ENCODE assay signal across 9 cellular contexts in genomic region chr11:74418509-74418895, GRCh38. TPM values are rescaled to one million over a fixed set of nuclear protein-coding genes. Genes with fewer than 3 reads are reported as not detected.
A peak's percentile ranks its signal among the peaks of the same experiment; 100 is the strongest.
DNase-seq lines count a peak whose midpoint lies in the region; ATAC-seq and TF ChIP-seq lines count a peak whose summit lies in the region.
"Had no signal": no experiment of that assay in that cellular context is flagged by ENCODE, and none has a peak within 500 bp of the region (broad histone marks: within the 10 kb centered on the region; RNA-seq: fewer than 3 reads in every experiment).

No MANE protein-coding gene starts in this region.

- CTCF ChIA-PET in Caco-2 (lab: Charles Lee): interaction anchor here (1.0 to 1.3 kb wide), 2 partner anchors 34 to 163 kb away, joined by 3 to 5 read pairs; no protein-coding TSS in a partner anchor

- H3K27me3 Mint-ChIP-seq in HFFc6 (ENCODE audit: insufficient read depth): peaks cover 4% of the 10 kb centered on the region
- no peaks in the 10 kb centered on the region for H3K27me3 Mint-ChIP-seq in activated T-helper 17 cell treated with anti-CD3 and anti-CD28 coated beads, Interleukin-2, amount 50 U/mL, for 72 hours
- peaks cover 3% of the 10 kb centered on the region for H3K27me3 Mint-ChIP-seq in Caco-2 (ENCODE audit: insufficient read depth, unreplicated experiment)

- ATAC-seq in activated T-helper 17 cell treated with anti-CD3 and anti-CD28 coated beads, Interleukin-2, amount 50 U/mL, for 72 hours (replicated peaks): peak; percentile 79
- ATAC-seq in HG03097 (IDR thresholded peaks at IDR 0.05; ENCODE audit: low FRiP score, unreplicated experiment) (no peak), GM21423 (IDR thresholded peaks at IDR 0.05; ENCODE audit: unreplicated experiment) (no peak)

- H3K4me3 Mint-ChIP-seq in HFFc6 (no peak overlapping the region), Caco-2 (ENCODE audit: unreplicated experiment) (no peak overlapping the region)
- H3K4me3 Mint-ChIP-seq in activated T-helper 17 cell treated with anti-CD3 and anti-CD28 coated beads, Interleukin-2, amount 50 U/mL, for 72 hours: peak overlapping the region; percentile 36
- H3K4me3 Mint-ChIP-seq: activated B cell treated with CpG ODN at 0.5 μM for 24 hours had no signal

- no peaks in the 10 kb centered on the region for H3K36me3 Mint-ChIP-seq in HFFc6 (ENCODE audit: low read depth)
- no peaks in the 10 kb centered on the region for H3K36me3 Mint-ChIP-seq in activated T-helper 17 cell treated with anti-CD3 and anti-CD28 coated beads, Interleukin-2, amount 50 U/mL, for 72 hours (ENCODE audit: low read depth)
- H3K36me3 Mint-ChIP-seq in Caco-2 (ENCODE audit: insufficient read depth, unreplicated experiment): no peaks in the 10 kb centered on the region

- H3K9me3 Mint-ChIP-seq in HFFc6: peaks cover 4% of the 10 kb centered on the region; the same call in 1 of the 2 replicates
- H3K9me3 Mint-ChIP-seq in activated T-helper 17 cell treated with anti-CD3 and anti-CD28 coated beads, Interleukin-2, amount 50 U/mL, for 72 hours: no peaks in the 10 kb centered on the region
- no peaks in the 10 kb centered on the region for H3K9me3 Mint-ChIP-seq in Caco-2 (ENCODE audit: unreplicated experiment)
- H3K9me3 Mint-ChIP-seq: activated B cell treated with CpG ODN at 0.5 μM for 24 hours had no signal

- TF ChIP-seq CTCF in 22Rv1 (IDR thresholded peaks at IDR 0.05): no peak
- no peak for TF ChIP-seq CTCF in HFFc6 (IDR thresholded peaks at IDR 0.05)
- no peak for TF ChIP-seq CTCF in hepatocyte (IDR thresholded peaks at IDR 0.05; ENCODE audit: poor library complexity)
- no peak for TF ChIP-seq CTCF in Caco-2 (IDR thresholded peaks at IDR 0.05; ENCODE audit: insufficient read depth in 1 of 2, low read depth in 1 of 2, low read length in 1 of 2, severe bottlenecking in 1 of 2, unreplicated experiment in 1 of 2)

- intact Hi-C loops in Caco-2 (cut with micrococcal nuclease; ENCODE audit: unreplicated experiment): no loop called here

- H3K79me2 ChIP-seq in hepatocyte: no peaks in the 10 kb centered on the region

- H3K4me3 ChIP-seq in hepatocyte (no peak overlapping the region), Caco-2 (ENCODE audit: low read depth, low read length) (no peak overlapping the region)

- H4K20me1 ChIP-seq in hepatocyte (ENCODE audit: insufficient read depth, poor library complexity, severe bottlenecking): no peaks in the 10 kb centered on the region

- DNase-seq in HFFc6: peak; percentile 41
- peak; percentile 19 for DNase-seq in hepatocyte (ENCODE audit: low spot score)
- no peak for DNase-seq in NCI-H1092 (lab: John Stamatoyannopoulos, UW)
- DNase-seq in Caco-2: no peak
- DNase-seq: activated B cell treated with CpG ODN at 0.5 μM for 24 hours had no signal

- H3K27ac ChIP-seq in 22Rv1 (peak overlapping the region; percentile 22; the same call in 1 of the 2 replicates), hepatocyte (peak overlapping the region; percentile 15)

- H3K9me3 ChIP-seq in hepatocyte (ENCODE audit: low read depth): no peaks in the 10 kb centered on the region
- H3K9me3 ChIP-seq in Caco-2: no peaks in the 10 kb centered on the region

- no peak overlapping the region for H3K27ac Mint-ChIP-seq in HFFc6
- peak overlapping the region; percentile 83 for H3K27ac Mint-ChIP-seq in activated T-helper 17 cell treated with anti-CD3 and anti-CD28 coated beads, Interleukin-2, amount 50 U/mL, for 72 hours
- H3K27ac Mint-ChIP-seq in Caco-2 (ENCODE audit: unreplicated experiment): no peak overlapping the region
- H3K27ac Mint-ChIP-seq: activated B cell treated with CpG ODN at 0.5 μM for 24 hours had no signal

- no peaks in the 10 kb centered on the region for H3K9me2 ChIP-seq in hepatocyte (replicated peaks; ENCODE audit: insufficient read depth)

- no TSS peak for BruUV-seq in Caco-2 (replicated peaks; lab: Mats Ljungman, UMichigan)

- POLR2A ChIA-PET in Caco-2 (lab: Charles Lee): no interaction called here

- H3K4me1 ChIP-seq in hepatocyte (ENCODE audit: insufficient read depth) (peaks cover 10% of the 10 kb centered on the region), Caco-2 (peaks cover 22% of the 10 kb centered on the region)

- H3K36me3 ChIP-seq in hepatocyte (replicated peaks; ENCODE audit: insufficient read depth, low read depth) (no peaks in the 10 kb centered on the region), Caco-2 (ENCODE audit: control insufficient read depth, insufficient read depth, low read length) (no peaks in the 10 kb centered on the region)

- peaks cover 23% of the 10 kb centered on the region for H3K4me1 Mint-ChIP-seq in HFFc6 (ENCODE audit: low read depth)
- peaks cover 14% of the 10 kb centered on the region for H3K4me1 Mint-ChIP-seq in activated T-helper 17 cell treated with anti-CD3 and anti-CD28 coated beads, Interleukin-2, amount 50 U/mL, for 72 hours
- peaks cover 7% of the 10 kb centered on the region for H3K4me1 Mint-ChIP-seq in Caco-2 (ENCODE audit: low read depth, unreplicated experiment)
- H3K4me1 Mint-ChIP-seq: activated B cell treated with CpG ODN at 0.5 μM for 24 hours had no signal

- no peak overlapping the region for H2AFZ ChIP-seq in hepatocyte

- H3K4me2 ChIP-seq in hepatocyte: no peak overlapping the region

- H3K27me3 ChIP-seq in hepatocyte: no peaks in the 10 kb centered on the region
- no peaks in the 10 kb centered on the region for H3K27me3 ChIP-seq in Caco-2 (replicated peaks; ENCODE audit: control insufficient read depth, insufficient read depth, low read length)

- 40% methylated on average over 1 of the region's 1 CpG for WGBS in hepatocyte (ENCODE audit: low lambda C conversion rate, missing lambda C conversion rate)

RNA-seq across cellular contexts. Expression of gene PGM2L1, which starts 20.3 kb away (rescaled TPM):
- total RNA-seq in HFFc6 (2021; fragmentation: NEBNext Ultra II Directional; extraction: Animal tissue kit (Norgen Biotek cat#: 25700)): 1 to 10 TPM; 1.2 to 3.2 (median 1.6) TPM
- 1 to 10 TPM; 5.1 to 7.9 TPM for total RNA-seq in activated T-helper 17 cell treated with anti-CD3 and anti-CD28 coated beads, Interleukin-2, amount 50 U/mL, for 72 hours
- total RNA-seq in hepatocyte (10.0 and 12.6 TPM in 2 replicates), Caco-2 (2022) (7.7 and 8.0 TPM in 2 replicates)
- 6.7 and 7.7 TPM in 2 replicates for polyA plus RNA-seq in hepatocyte

RNA-seq across cellular contexts. Expression of gene KCNE3, which starts 48.8 kb away (rescaled TPM):
- under 1 TPM in 1 of 6 experiments, not detected in 5; 0.09 TPM for total RNA-seq in HFFc6 (2021; fragmentation: NEBNext Ultra II Directional; extraction: Animal tissue kit (Norgen Biotek cat#: 25700))
- not detected for total RNA-seq in activated T-helper 17 cell treated with anti-CD3 and anti-CD28 coated beads, Interleukin-2, amount 50 U/mL, for 72 hours
- total RNA-seq in hepatocyte (17.1 and 18.6 TPM in 2 replicates), Caco-2 (2022) (48.1 and 58.2 TPM in 2 replicates)
- polyA plus RNA-seq in hepatocyte: 8.7 and 9.6 TPM in 2 replicates
- total RNA-seq: activated B cell treated with CpG ODN at 0.5 μM for 24 hours had no signal

Comparison
In these comparisons a context has a peak if more than half of its experiments do, and no peak if none do; other contexts are left out.
1. DNase-seq: peak in HFFc6 (single experiment) and hepatocyte (single experiment); none in NCI-H1092 (single experiment) and Caco-2 (0 of 2).
2. RNA of gene KCNE3, which starts 48.8 kb away (total RNA-seq): 48.1 to 58.2 TPM in Caco-2 and 17.1 to 18.6 TPM in hepatocyte; 0.09 TPM in HFFc6 and not detected in activated T-helper 17 cell treated with anti-CD3 and anti-CD28 coated beads, Interleukin-2, amount 50 U/mL, for 72 hours; every median in the first group is over 10 times any median in the second.